1 cellular context compared by ENCODE assay signal in the genomic region with DNA sequence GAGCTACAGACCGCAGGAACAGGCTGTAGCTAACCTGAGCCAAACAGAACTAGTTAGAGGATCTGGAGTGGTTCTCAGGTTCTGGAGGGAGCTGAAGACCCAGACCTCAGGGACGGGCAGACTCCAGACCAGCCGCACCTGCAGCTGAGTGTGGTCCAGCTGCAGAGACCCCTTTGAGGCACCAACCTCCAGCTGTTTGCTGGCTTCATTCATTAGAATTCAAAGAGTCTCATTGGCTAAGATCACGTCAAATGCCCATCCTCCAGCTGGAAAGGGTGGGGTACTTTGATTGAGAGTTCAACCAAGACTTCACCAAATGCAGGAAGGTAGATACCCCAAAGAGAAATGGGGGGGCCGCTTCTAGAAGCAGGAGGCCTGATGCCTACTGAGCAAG.
TF ChIP-seq lines count a peak whose summit lies in the region.

No MANE protein-coding gene starts in this region.

TF ChIP-seq in H1, 55 proteins besides CTCF, POLR2A, EP300 and RAD21:
- no peak for TF ChIP-seq TAF1 (IDR thresholded peaks at IDR 0.05; ENCODE audit: low read depth, low read length)
- no peak for TF ChIP-seq ASH2L (IDR thresholded peaks at IDR 0.05; ENCODE audit: low read length)
- TF ChIP-seq CREB1 (IDR thresholded peaks at IDR 0.05), result no peak
- TF ChIP-seq PHF8 (conservative IDR thresholded peaks at IDR 0.05; ENCODE audit: low read depth, low read length), result no peak
- TF ChIP-seq NANOG (IDR thresholded peaks at IDR 0.05; ENCODE audit: insufficient read depth, low read depth, low read length, poor library complexity, severe bottlenecking), result no peak
- TF ChIP-seq SIRT6 (IDR thresholded peaks at IDR 0.05; ENCODE audit: low read length), result no peak
- TF ChIP-seq RFX5 (IDR thresholded peaks at IDR 0.05; ENCODE audit: borderline replicate concordance, low read depth, low read length), result no peak
- no peak for TF ChIP-seq GTF2F1 (IDR thresholded peaks at IDR 0.05; ENCODE audit: borderline replicate concordance, low read depth, low read length)
- TF ChIP-seq SP1 (IDR thresholded peaks at IDR 0.05; ENCODE audit: low read depth, low read length), result no peak
- no peak for TF ChIP-seq USF2 (IDR thresholded peaks at IDR 0.05; ENCODE audit: low read length)
